18 cellular contexts compared by ENCODE assay signal in genomic region chr12:96250119-96250685, GRCh38. TPM values are rescaled to one million over a fixed set of nuclear protein-coding genes. Genes with fewer than 3 reads are reported as not detected.
DNase-seq lines count a peak whose midpoint lies in the region; ATAC-seq, FAIRE-seq and TF ChIP-seq lines count a peak whose summit lies in the region.
"Had no signal": no experiment of that assay in that cellular context is flagged by ENCODE, and none has a peak within 500 bp of the region (broad histone marks: within the 10 kb centered on the region; RNA-seq: fewer than 3 reads in every experiment).

No MANE protein-coding gene starts in this region.

- no peaks in the 10 kb centered on the region for H3K4me1 ChIP-seq in CD8-positive, alpha-beta memory T cell (ENCODE audit: insufficient read depth, low read length)
- H3K4me1 ChIP-seq in gastrocnemius medialis = peaks cover 7 to 9% of the 10 kb centered on the region in 2 donors
- H3K4me1 ChIP-seq: ascending aorta, BLaER1, colonic mucosa, pancreas had no signal

- intact Hi-C loops in gastrocnemius medialis (cut with DNase I; ENCODE audit: low total_unique reads) = no loop called here

- peak overlapping the region; percentile 53 for H3K27ac Mint-ChIP-seq in T-helper 1 cell treated with Interleukin-12 subunit alpha and Interleukin-12 subunit beta and Interleukin-4 antibody, amounts not matched to agents 30 μg/mL and 1 μg/mL, for 36 hours
- H3K27ac Mint-ChIP-seq in CD8-positive, alpha-beta memory T cell = peak overlapping the region in 7 of 8 donors; percentile 64 to 95 (median 91)
- peak overlapping the region; percentile 84 for H3K27ac Mint-ChIP-seq in endothelial cell (ENCODE audit: unreplicated experiment)

- no peaks in the 10 kb centered on the region for H3K9me3 ChIP-seq in CD8-positive, alpha-beta memory T cell (ENCODE audit: low read length)
- H3K9me3 ChIP-seq in gastrocnemius medialis = no peaks in the 10 kb centered on the region
- H3K9me3 ChIP-seq: ascending aorta, BLaER1, colonic mucosa, pancreas had no signal

- no peak for TF ChIP-seq POLR2A in gastrocnemius medialis (IDR thresholded peaks at IDR 0.05)

- no peak for FAIRE-seq in urothelium cell line (lab: Jason Lieb, UNC)
- FAIRE-seq: pancreas had no signal

- peaks cover 28% of the 10 kb centered on the region for H3K36me3 ChIP-seq in CD8-positive, alpha-beta memory T cell (ENCODE audit: insufficient read depth, low read length)
- peaks cover 0 to 7% of the 10 kb centered on the region in 2 donors for H3K36me3 ChIP-seq in gastrocnemius medialis
- H3K36me3 ChIP-seq: colonic mucosa had no signal

- no peak for DNase-seq in T-helper 1 cell
- no peak for DNase-seq in CD8-positive, alpha-beta memory T cell
- DNase-seq in endothelial cell (ENCODE audit: low spot score) = no peak
- no peak for DNase-seq in gastrocnemius medialis
- DNase-seq in urothelium cell line (ENCODE audit: low spot score) = no peak
- DNase-seq in COLO829 (ENCODE audit: low spot score) = no peak
- DNase-seq: activated CD4-positive, alpha-beta T cell treated with anti-CD3 and anti-CD28 coated beads for 4 hours; colonic mucosa; DMS79; NCI-H1436; pancreas; SHP77; T-helper 9 cell had no signal

- TF ChIP-seq CTCF in endothelial cell (IDR thresholded peaks at IDR 0.05; ENCODE audit: unreplicated experiment) = no peak
- TF ChIP-seq CTCF in gastrocnemius medialis (IDR thresholded peaks at IDR 0.05 in 4 of 5, conservative IDR thresholded peaks at IDR 0.05 in 1 of 5) = no peak

- no peaks in the 10 kb centered on the region for H3K27me3 Mint-ChIP-seq in T-helper 1 cell treated with Interleukin-12 subunit alpha and Interleukin-12 subunit beta and Interleukin-4 antibody, amounts not matched to agents 30 μg/mL and 1 μg/mL, for 36 hours (ENCODE audit: low read depth)
- H3K27me3 Mint-ChIP-seq in CD8-positive, alpha-beta memory T cell = no peaks in the 10 kb centered on the region
- H3K27me3 Mint-ChIP-seq in endothelial cell (ENCODE audit: unreplicated experiment) = peaks cover 35% of the 10 kb centered on the region

- no peak overlapping the region for H3K4me3 Mint-ChIP-seq in T-helper 1 cell treated with Interleukin-12 subunit alpha and Interleukin-12 subunit beta and Interleukin-4 antibody, amounts not matched to agents 30 μg/mL and 1 μg/mL, for 36 hours
- H3K4me3 Mint-ChIP-seq in CD8-positive, alpha-beta memory T cell = peak overlapping the region in 3 of 7 donors; percentile 19 to 70 (median 26)
- peak overlapping the region; percentile 76 for H3K4me3 Mint-ChIP-seq in endothelial cell (ENCODE audit: unreplicated experiment)

- no peak overlapping the region for H3K27ac ChIP-seq in CD8-positive, alpha-beta memory T cell (ENCODE audit: low read depth, low read length)
- H3K27ac ChIP-seq in gastrocnemius medialis = peak overlapping the region; percentile 63 to 73 (median 66)
- H3K27ac ChIP-seq: 22Rv1, BLaER1, colonic mucosa, pancreas had no signal

- H3K4me3 ChIP-seq in CD8-positive, alpha-beta memory T cell (ENCODE audit: low read length) = no peak overlapping the region
- no peak overlapping the region for H3K4me3 ChIP-seq in gastrocnemius medialis
- H3K4me3 ChIP-seq: ascending aorta, BLaER1, colonic mucosa, pancreas had no signal

- in situ Hi-C loops in gastrocnemius medialis (cut with MboI; ENCODE audit: low sequenced_read_pairs in 4 of 4) = no loop called here

- H3K27me3 ChIP-seq in CD8-positive, alpha-beta memory T cell (ENCODE audit: insufficient read depth, low read length, poor library complexity, severe bottlenecking) = no peaks in the 10 kb centered on the region
- H3K27me3 ChIP-seq in gastrocnemius medialis = no peaks in the 10 kb centered on the region
- H3K27me3 ChIP-seq: ascending aorta, BLaER1, colonic mucosa, pancreas had no signal

- POLR2A ChIA-PET in CD8-positive, alpha-beta memory T cell (lab: Charles Lee) = no interaction called here

- peaks cover 53% of the 10 kb centered on the region for H3K36me3 Mint-ChIP-seq in T-helper 1 cell treated with Interleukin-12 subunit alpha and Interleukin-12 subunit beta and Interleukin-4 antibody, amounts not matched to agents 30 μg/mL and 1 μg/mL, for 36 hours (ENCODE audit: low read depth)
- peaks cover 10 to 78% (median 41%) of the 10 kb centered on the region in 3 donors for H3K36me3 Mint-ChIP-seq in CD8-positive, alpha-beta memory T cell
- H3K36me3 Mint-ChIP-seq in endothelial cell (ENCODE audit: low read depth, unreplicated experiment) = peaks cover 72% of the 10 kb centered on the region

- H3K9me3 Mint-ChIP-seq in T-helper 1 cell treated with Interleukin-12 subunit alpha and Interleukin-12 subunit beta and Interleukin-4 antibody, amounts not matched to agents 30 μg/mL and 1 μg/mL, for 36 hours = no peaks in the 10 kb centered on the region
- H3K9me3 Mint-ChIP-seq in CD8-positive, alpha-beta memory T cell = no peaks in the 10 kb centered on the region
- H3K9me3 Mint-ChIP-seq in endothelial cell (ENCODE audit: unreplicated experiment) = no peaks in the 10 kb centered on the region

- peaks cover 38% of the 10 kb centered on the region for H3K4me1 Mint-ChIP-seq in T-helper 1 cell treated with Interleukin-12 subunit alpha and Interleukin-12 subunit beta and Interleukin-4 antibody, amounts not matched to agents 30 μg/mL and 1 μg/mL, for 36 hours (ENCODE audit: low read depth)
- peaks cover 37 to 55% (median 44%) of the 10 kb centered on the region in 3 donors for H3K4me1 Mint-ChIP-seq in CD8-positive, alpha-beta memory T cell
- H3K4me1 Mint-ChIP-seq in endothelial cell (ENCODE audit: unreplicated experiment) = peaks cover 59% of the 10 kb centered on the region

- ATAC-seq in gastrocnemius medialis (no peak), HG02798 (IDR thresholded peaks at IDR 0.05; ENCODE audit: poor library complexity, unreplicated experiment) (no peak)

- CTCF ChIA-PET in CD8-positive, alpha-beta memory T cell (lab: Charles Lee) = interaction anchor here (1.6 kb wide), 1 partner anchor 35 kb away, joined by 5 read pairs; no protein-coding TSS in a partner anchor

RNA-seq across cellular contexts. Expression of gene ELK3, which starts 56.0 kb away (rescaled TPM):
- 10 to 100 TPM; 24.0 to 28.4 TPM for total RNA-seq in CD8-positive, alpha-beta memory T cell
- 44.3 TPM for polyA plus RNA-seq in CD8-positive, alpha-beta memory T cell
- total RNA-seq in endothelial cell (ENCODE audit: unreplicated experiment) (294 TPM), gastrocnemius medialis (1 to 10 TPM; 3.7 to 6.6 (median 4.9) TPM)

Comparison
In these comparisons a context has a peak if more than half of its experiments do, and no peak if none do; other contexts are left out.
1. RNA of gene ELK3, which starts 56.0 kb away (total RNA-seq): 294 TPM in endothelial cell (single experiment); 24.0 to 28.4 TPM in CD8-positive, alpha-beta memory T cell and 3.7 to 6.6 TPM in gastrocnemius medialis; every median in the first group is over 10 times any median in the second.
2. Peak in every context shown above with its lines, with median percentiles within 50 percentile points of each other: H3K27ac Mint-ChIP-seq.